In the genomic region with DNA sequence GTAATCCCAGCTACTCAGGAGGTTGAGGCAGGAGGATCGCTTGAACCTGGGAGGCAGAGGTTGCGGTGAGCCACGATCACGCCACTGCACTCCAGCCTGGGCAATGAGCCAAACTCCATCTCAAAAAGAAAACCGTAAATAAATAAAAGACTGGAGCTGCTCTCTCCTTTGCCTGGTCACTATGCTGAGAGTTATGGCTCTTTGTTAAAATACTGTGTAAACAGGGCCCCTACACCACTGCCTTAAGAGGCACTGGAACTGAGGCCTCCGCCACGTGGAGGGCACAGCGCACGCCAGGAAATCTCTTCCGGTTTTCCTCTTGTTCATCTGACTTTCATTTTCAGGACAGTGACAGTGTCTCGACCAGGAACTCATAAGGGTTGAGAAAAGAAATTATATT, we compare ENCODE assay signal across 20 cellular contexts.
DNase-seq lines count a peak whose midpoint lies in the region; ATAC-seq and TF ChIP-seq lines count a peak whose summit lies in the region.
"Had no signal": no experiment of that assay in that cellular context is flagged by ENCODE, and none has a peak within 500 bp of the region (broad histone marks: within the 10 kb centered on the region; RNA-seq: fewer than 3 reads in every experiment).

No MANE protein-coding gene starts in this region.

- H3K4me3 ChIP-seq in smooth muscle cell, result no peak overlapping the region
- H3K4me3 ChIP-seq: GM12878, prostate gland had no signal

- no peak overlapping the region for H3K9ac ChIP-seq in smooth muscle cell (ENCODE audit: low read depth)

- H3K27me3 ChIP-seq in smooth muscle cell (ENCODE audit: low read depth), result no peaks in the 10 kb centered on the region

- H4K20me1 ChIP-seq in smooth muscle cell (ENCODE audit: low read depth), result no peaks in the 10 kb centered on the region

- in situ Hi-C loops in G401 (cut with HindIII; ENCODE audit: low sequenced_read_pairs), result no loop called here

- H3K36me3 ChIP-seq in smooth muscle cell (ENCODE audit: low read depth), result no peaks in the 10 kb centered on the region
- H3K36me3 ChIP-seq: prostate gland had no signal

- no peaks in the 10 kb centered on the region for H3K79me2 ChIP-seq in smooth muscle cell (ENCODE audit: low read depth)

- ATAC-seq in HG03342 (IDR thresholded peaks at IDR 0.05; ENCODE audit: unreplicated experiment), result no peak
- ATAC-seq: GM12878; stimulated activated naive CD8-positive, alpha-beta T cell treated with anti-CD3 and anti-CD28 coated beads, Interleukin-15, amount 100 ng/mL, for 72 hours had no signal

- H3F3A ChIP-seq in smooth muscle cell (ENCODE audit: low read depth), result no peaks in the 10 kb centered on the region

- H2AFZ ChIP-seq in smooth muscle cell (ENCODE audit: low read depth), result no peak overlapping the region

- 71% methylated on average over 11 of the region's 11 CpGs for WGBS in smooth muscle cell (ENCODE audit: low lambda C conversion rate)

- TF ChIP-seq CTCF in smooth muscle cell (IDR thresholded peaks at IDR 0.05; ENCODE audit: borderline replicate concordance, insufficient read depth, poor library complexity, severe bottlenecking), result no peak

- no peak overlapping the region for H3K4me2 ChIP-seq in smooth muscle cell

- H3K27ac ChIP-seq in smooth muscle cell (ENCODE audit: low read depth), result no peak overlapping the region
- H3K27ac ChIP-seq: HL-60, prostate gland had no signal

- DNase-seq in COLO668 (lab: John Stamatoyannopoulos, UW; ENCODE audit: unreplicated experiment) (peak; percentile 70), NCI-H128 (lab: John Stamatoyannopoulos, UW; ENCODE audit: unreplicated experiment) (peak; percentile 20), NCI-H510A (lab: John Stamatoyannopoulos, UW) (peak; percentile 5), left kidney (ENCODE audit: low read depth, low spot score) (peak; percentile 28), smooth muscle cell (lab: John Stamatoyannopoulos, UW; ENCODE audit: unreplicated experiment) (no peak), foreskin melanocyte (no peak), G401 (ENCODE audit: low spot score) (no peak)
- DNase-seq: activated CD4-positive, alpha-beta T cell treated with anti-CD3 and anti-CD28 coated beads, Interleukin-2, amount 50 U/mL, for 1 hour; activated CD8-positive, alpha-beta memory T cell treated with anti-CD3 and anti-CD28 coated beads, Interleukin-2, amount 50 U/mL, for 48 hours; activated effector memory CD4-positive, alpha-beta T cell treated with anti-CD3 and anti-CD28 coated beads, Interleukin-2, amount 50 U/mL, for 16 hours; cortex of kidney; HCEC 1CT; hippocampal formation; nephron progenitor cell; stimulated activated CD4-positive, alpha-beta T cell treated with anti-CD3 and anti-CD28 coated beads, Interleukin-2, amount 100 ng/mL, for 48 hours; stimulated activated naive CD8-positive, alpha-beta T cell treated with anti-CD3 and anti-CD28 coated beads, Interleukin-15, amount 100 ng/mL, for 72 hours had no signal

- H3K9me3 ChIP-seq in smooth muscle cell (replicated peaks; ENCODE audit: low read depth), result no peaks in the 10 kb centered on the region
- H3K9me3 ChIP-seq: prostate gland had no signal

- H3K4me1 ChIP-seq in smooth muscle cell (ENCODE audit: low read depth), result no peaks in the 10 kb centered on the region
- H3K4me1 ChIP-seq: prostate gland had no signal

Comparison
In these comparisons a context has a peak if more than half of its experiments do, and no peak if none do; other contexts are left out.
1. DNase-seq: peak in COLO668 (single experiment), NCI-H128 (single experiment), NCI-H510A (single experiment) and left kidney (single experiment); none in smooth muscle cell (single experiment), foreskin melanocyte (single experiment) and G401 (single experiment).